ENCODE assay signal across 9 cellular contexts in the genomic region with DNA sequence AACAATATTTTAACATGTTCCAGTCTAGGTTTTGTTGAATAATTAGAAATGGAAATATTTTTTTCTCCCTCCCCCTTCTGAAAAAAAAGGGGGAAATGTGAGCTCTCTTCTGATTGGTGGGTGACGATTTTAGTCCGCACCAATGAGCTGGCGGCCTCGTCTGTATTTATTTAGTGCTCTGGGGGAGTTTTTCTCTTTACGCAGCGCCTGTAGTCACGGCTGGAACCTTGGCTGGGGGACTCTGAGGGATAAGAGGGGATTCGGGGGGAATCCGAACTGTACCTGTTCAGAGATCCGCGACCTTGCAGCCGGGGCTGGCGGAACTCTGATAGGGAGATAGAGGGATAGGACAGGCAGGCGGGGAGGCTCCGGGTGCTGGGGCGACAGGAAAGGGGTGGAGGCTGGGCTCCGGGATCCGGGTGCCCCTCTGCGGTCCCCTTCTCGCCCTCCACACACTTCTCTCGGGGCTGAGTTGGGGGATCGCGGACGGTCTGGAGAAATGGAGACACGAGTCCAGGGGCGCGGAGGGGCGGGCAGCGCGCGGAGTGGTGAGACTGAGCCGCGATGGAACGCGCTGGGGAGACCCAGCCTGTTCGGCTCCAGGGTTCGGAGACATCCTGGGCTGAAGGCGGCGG.
DNase-seq lines count a peak whose midpoint lies in the region; ATAC-seq and TF ChIP-seq lines count a peak whose summit lies in the region.
"Had no signal": no experiment of that assay in that cellular context is flagged by ENCODE, and none has a peak within 500 bp of the region (broad histone marks: within the 10 kb centered on the region; RNA-seq: fewer than 3 reads in every experiment).

No MANE protein-coding gene starts in this region.

- H3K9me3 ChIP-seq in endocrine pancreas (ENCODE audit: control insufficient read depth, low read length): no peaks in the 10 kb centered on the region
- no peaks in the 10 kb centered on the region for H3K9me3 ChIP-seq in psoas muscle
- H3K9me3 ChIP-seq: pancreas had no signal

- H3K4me3 ChIP-seq in endocrine pancreas (ENCODE audit: control insufficient read depth, insufficient read depth, low read length) (peak overlapping the region; percentile 69), psoas muscle (peak overlapping the region; percentile 75)

- intact Hi-C loops in psoas muscle (cut with DNase I): no loop called here

- in situ Hi-C loops in G401 (cut with HindIII; ENCODE audit: low sequenced_read_pairs): no loop called here

- ATAC-seq in psoas muscle: peak in 1 of 4 donors; percentile 44
- no peak for ATAC-seq in GM18505 (IDR thresholded peaks at IDR 0.05; ENCODE audit: unreplicated experiment)

- no peak overlapping the region for H3K27ac ChIP-seq in psoas muscle
- H3K27ac ChIP-seq: pancreas had no signal

- no peak for TF ChIP-seq POLR2A in GM18505 (IDR thresholded peaks at IDR 0.05; ENCODE audit: borderline replicate concordance, extremely low read depth, insufficient read depth, insufficient read length)

- TF ChIP-seq CTCF in psoas muscle (IDR thresholded peaks at IDR 0.05): no peak

- peak overlapping the region; percentile 58 for H3K9ac ChIP-seq in endocrine pancreas (ENCODE audit: control insufficient read depth, insufficient read depth, low read length)

- peak; percentile 93 for DNase-seq in G401 (ENCODE audit: low spot score)
- peak; percentile 12 for DNase-seq in NCI-H748 treated with DMSO at 0.1 percent for 48 hours (lab: John Stamatoyannopoulos, UW)
- no peak for DNase-seq in psoas muscle
- no peak for DNase-seq in GDM1 (lab: John Stamatoyannopoulos, UW)
- no peak for DNase-seq in COLO829 (ENCODE audit: low spot score)
- DNase-seq: activated CD8-positive, alpha-beta memory T cell treated with anti-CD3 and anti-CD28 coated beads for 24 hours had no signal

- H3K4me1 ChIP-seq in endocrine pancreas (ENCODE audit: control insufficient read depth, insufficient read depth, low read length): no peaks in the 10 kb centered on the region
- peaks cover 28% of the 10 kb centered on the region for H3K4me1 ChIP-seq in psoas muscle

- WGBS in psoas muscle, 3 donors: 0 to 2% (median 1%) methylated on average over 34 to 39 of the region's 39 CpGs

- H3K27me3 ChIP-seq in endocrine pancreas (ENCODE audit: control insufficient read depth, insufficient read depth, low read length): no peaks in the 10 kb centered on the region
- H3K27me3 ChIP-seq in psoas muscle (ENCODE audit: insufficient read depth in 3 of 3, low read length in 2 of 3): peaks cover 4 to 93% (median 40%) of the 10 kb centered on the region in 3 donors

- no peaks in the 10 kb centered on the region for H3K36me3 ChIP-seq in endocrine pancreas (ENCODE audit: control insufficient read depth, insufficient read depth, low read length)
- H3K36me3 ChIP-seq in psoas muscle (ENCODE audit: insufficient read depth in 1 of 2, low read depth in 1 of 2): no peaks in the 10 kb centered on the region
- H3K36me3 ChIP-seq: pancreas had no signal

Comparison
In these comparisons a context has a peak if more than half of its experiments do, and no peak if none do; other contexts are left out.
1. DNase-seq: peak in G401 (single experiment) and NCI-H748 treated with DMSO at 0.1 percent for 48 hours (single experiment); none in psoas muscle (0 of 2), GDM1 (single experiment) and COLO829 (single experiment).